ENCODE assay signal across 24 cellular contexts in the genomic region with DNA sequence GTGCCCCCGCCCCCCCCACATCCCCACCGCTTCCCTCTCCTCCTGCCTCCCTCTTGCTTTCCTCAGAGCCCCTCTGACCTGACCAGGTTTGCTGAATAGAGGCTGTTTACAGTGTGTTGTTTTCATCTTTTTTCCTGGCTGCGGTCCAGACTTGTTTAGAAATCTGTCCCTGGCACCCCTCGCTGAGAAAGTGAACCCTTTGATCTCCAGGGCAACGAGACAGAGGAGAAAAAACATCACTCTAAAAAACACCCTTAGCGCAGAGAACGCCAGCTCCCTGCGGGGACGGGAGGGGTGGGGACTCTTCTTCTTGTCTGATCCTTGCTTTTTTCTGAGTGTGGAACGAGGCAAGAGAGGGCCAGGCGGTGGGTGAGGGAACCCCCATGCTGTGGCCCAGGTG. TPM values are rescaled to one million over a fixed set of nuclear protein-coding genes. Genes with fewer than 3 reads are reported as not detected.
A peak's percentile ranks its signal among the peaks of the same experiment; 100 is the strongest.
DNase-seq lines count a peak whose midpoint lies in the region; ATAC-seq, FAIRE-seq and TF ChIP-seq lines count a peak whose summit lies in the region.
"Had no signal": no experiment of that assay in that cellular context is flagged by ENCODE, and none has a peak within 500 bp of the region (broad histone marks: within the 10 kb centered on the region; RNA-seq: fewer than 3 reads in every experiment).

No MANE protein-coding gene starts in this region.

- CTCF ChIA-PET in HepG2 (lab: Yijun Ruan, JAX; ENCODE audit: low intra/inter-chr PET ratio, low total read pairs): no interaction called here

- no TSS peak for BruUV-seq in HepG2 (replicated peaks; lab: Mats Ljungman, UMichigan)

- in situ Hi-C loops in HepG2 (cut with HindIII; ENCODE audit: extremely low pct_ligation_motif_present, low pct_unique_long_range_greater_than_20kb): no loop called here

- no peaks in the 10 kb centered on the region for H4K20me1 ChIP-seq in HepG2 (ENCODE audit: insufficient read depth, low read length)
- no peaks in the 10 kb centered on the region for H4K20me1 ChIP-seq in MM.1S (ENCODE audit: insufficient read depth, low read length)

- H3K27me3 ChIP-seq in right lobe of liver (no peaks in the 10 kb centered on the region), HepG2 (ENCODE audit: control insufficient read depth in 1 of 2, insufficient read depth in 2 of 2, low read length in 2 of 2) (no peaks in the 10 kb centered on the region), MM.1S (replicated peaks; ENCODE audit: insufficient read depth, low read length) (no peaks in the 10 kb centered on the region)

- 50% methylated on average over 11 of the region's 11 CpGs for WGBS in right lobe of liver (ENCODE audit: insufficient coverage, low coverage, low lambda C conversion rate, missing lambda C conversion rate)
- WGBS in HepG2 (ENCODE audit: low lambda C conversion rate): 89% methylated on average over 11 of the region's 11 CpGs

- H3K4me2 ChIP-seq in HepG2 (ENCODE audit: low read depth, low read length) (no peak overlapping the region), MM.1S (ENCODE audit: low read depth, low read length) (no peak overlapping the region)

- H3K27ac ChIP-seq in right lobe of liver (no peak overlapping the region), HepG2 (ENCODE audit: extremely low read length, insufficient read depth, low read length) (no peak overlapping the region), caudate nucleus (ENCODE audit: low read depth, low read length) (peak overlapping the region; percentile 44), MM.1S (ENCODE audit: low read length) (no peak overlapping the region)
- H3K27ac ChIP-seq: HL-60, RWPE1, SK-N-MC had no signal

- H3K4me1 ChIP-seq in right lobe of liver (no peaks in the 10 kb centered on the region), HepG2 (ENCODE audit: insufficient read depth, low read length) (no peaks in the 10 kb centered on the region), MM.1S (ENCODE audit: low read length) (no peaks in the 10 kb centered on the region)

- no peaks in the 10 kb centered on the region for H3K9me2 ChIP-seq in MM.1S (replicated peaks; ENCODE audit: insufficient read depth, low read length)

- H3K4me3 ChIP-seq in right lobe of liver (no peak overlapping the region), HepG2 (replicated peaks in 1 of 3; ENCODE audit: insufficient read depth in 1 of 3, low read depth in 2 of 3, low read length in 3 of 3) (no peak overlapping the region), MM.1S (ENCODE audit: low read length) (no peak overlapping the region)
- H3K4me3 ChIP-seq: SK-N-MC had no signal

- H3K79me2 ChIP-seq in HepG2 (ENCODE audit: insufficient read depth, low read length): no peaks in the 10 kb centered on the region
- H3K79me2 ChIP-seq in MM.1S (ENCODE audit: low read length): no peaks in the 10 kb centered on the region

- no peak for TF ChIP-seq POLR2A in right lobe of liver (IDR thresholded peaks at IDR 0.05)
- no peak for TF ChIP-seq POLR2A in HepG2 (IDR thresholded peaks at IDR 0.05; ENCODE audit: insufficient read depth in 1 of 2, low read depth in 2 of 2, low read length in 2 of 2)
- TF ChIP-seq POLR2A in GM18505 (IDR thresholded peaks at IDR 0.05; ENCODE audit: borderline replicate concordance, extremely low read depth, insufficient read depth, insufficient read length): no peak

- intact Hi-C loops in right lobe of liver (cut with DNase I): no loop called here
- intact Hi-C loops in HepG2 (cut with micrococcal nuclease; ENCODE audit: unreplicated experiment): no loop called here

- no peak for TF ChIP-seq CTCF in right lobe of liver (IDR thresholded peaks at IDR 0.05)
- no peak for TF ChIP-seq CTCF in HepG2 (CRISPR knock-in tag; IDR thresholded peaks at IDR 0.05)
- TF ChIP-seq CTCF in MM.1S (IDR thresholded peaks at IDR 0.05; ENCODE audit: low read length): no peak

- FAIRE-seq in HepG2 (lab: Jason Lieb, UNC): no peak
- FAIRE-seq: A204.1, D721Med, H54 had no signal

- ATAC-seq in right lobe of liver (peak in 3 of 4 donors; percentile 9 to 29 (median 13)), HepG2 (no peak), GM18505 (IDR thresholded peaks at IDR 0.05; ENCODE audit: unreplicated experiment) (no peak), HG02981 (IDR thresholded peaks at IDR 0.05; ENCODE audit: unreplicated experiment) (no peak), GM19397 (IDR thresholded peaks at IDR 0.05; ENCODE audit: unreplicated experiment) (no peak)

- H3K9ac ChIP-seq in HepG2 (ENCODE audit: insufficient read depth, low read depth, low read length) (no peak overlapping the region), MM.1S (ENCODE audit: low read length) (no peak overlapping the region)

- H3F3A ChIP-seq in MM.1S (ENCODE audit: insufficient read depth, low read length): no peaks in the 10 kb centered on the region

- DNase-seq in right lobe of liver: no peak
- no peak for DNase-seq in HepG2 (ENCODE audit: low spot score)
- peak; percentile 11 for DNase-seq in NCI-H345 treated with DMSO at 0.1 percent for 48 hours (lab: John Stamatoyannopoulos, UW; ENCODE audit: unreplicated experiment)
- DNase-seq in caudate nucleus (lab: John Stamatoyannopoulos, UW): peak in 7 of 61 donors; percentile 10 to 69 (median 16)
- no peak for DNase-seq in MM.1S
- DNase-seq: EL, GF-D8, KBM-7, NCI-H1092 treated with DMSO at 0.1 percent for 48 hours, NCI-H187, NCI-H2171, NCI-H69, SHP77 treated with DMSO at 0.1 percent for 48 hours had no signal

- H3K9me3 ChIP-seq in right lobe of liver (no peaks in the 10 kb centered on the region), HepG2 (ENCODE audit: low read length) (no peaks in the 10 kb centered on the region), MM.1S (replicated peaks; ENCODE audit: insufficient read depth, low read length) (no peaks in the 10 kb centered on the region)

- no peak for TF ChIP-seq RAD21 in HepG2 (CRISPR knock-in tag; IDR thresholded peaks at IDR 0.05)

- POLR2A ChIA-PET in HepG2 (lab: Yijun Ruan, JAX): no interaction called here

- H3K36me3 ChIP-seq in right lobe of liver: peaks cover 0 to 5% (median 2%) of the 10 kb centered on the region in 4 donors
- H3K36me3 ChIP-seq in HepG2 (replicated peaks in 1 of 2; ENCODE audit: control insufficient read depth in 1 of 2, insufficient read depth in 2 of 2, low read length in 2 of 2): peaks cover 5 to 16% of the 10 kb centered on the region in 2 experiments; a peak in 4 of 5 replicates
- no peaks in the 10 kb centered on the region for H3K36me3 ChIP-seq in MM.1S (replicated peaks; ENCODE audit: insufficient read depth, low read length)

- H2AFZ ChIP-seq in HepG2 (ENCODE audit: low read length) (no peak overlapping the region), MM.1S (ENCODE audit: low read length) (no peak overlapping the region)

- TF ChIP-seq EP300 in HepG2 (IDR thresholded peaks at IDR 0.05; ENCODE audit: low read depth in 2 of 2, low read length in 2 of 2) (no peak), HepG2 (CRISPR knock-in tag; IDR thresholded peaks at IDR 0.05; ENCODE audit: borderline replicate concordance) (no peak)

RNA-seq across cellular contexts. Expression of a gene that starts 22.4 kb away (rescaled TPM):
- total RNA-seq in right lobe of liver: 100 to 1,000 TPM; 208 to 722 (median 309) TPM
- not detected in 2 replicates for total RNA-seq in HepG2 (2016; rRNA removed; fragmentation: Illumina TruSeq; extraction: Trizol)
- not detected in 2 replicates for total RNA-seq in HepG2 (2016; cell fraction: cytosol; rRNA removed; fragmentation: Illumina TruSeq; extraction: Trizol; ENCODE audit: low read depth)
- total RNA-seq in HepG2 (2016; cell fraction: insoluble cytoplasmic fraction; rRNA removed; fragmentation: Illumina TruSeq; extraction: Trizol): not detected in 2 replicates
- total RNA-seq in HepG2 (2016; cell fraction: membrane; rRNA removed; fragmentation: Illumina TruSeq; extraction: Trizol): not detected in 2 replicates
- total RNA-seq in HepG2 (2016; cell fraction: nucleus; rRNA removed; fragmentation: Illumina TruSeq; extraction: Trizol): not detected in 2 replicates
- polyA plus RNA-seq in HepG2 (2011; rRNA removed): not detected in 2 replicates
- polyA plus RNA-seq in HepG2 (2011; cell fraction: cytosol; rRNA removed): not detected in 2 replicates
- not detected in 2 replicates for polyA plus RNA-seq in HepG2 (2011; cell fraction: nucleus; rRNA removed)
- not detected in 2 replicates for polyA plus RNA-seq in HepG2 (2012)
- not detected in 2 replicates for polyA plus RNA-seq in HepG2 (2016; cell fraction: cytosol; fragmentation: Illumina TruSeq; extraction: Trizol; ENCODE audit: low read depth)
- not detected in 2 replicates for polyA plus RNA-seq in HepG2 (2016; cell fraction: insoluble cytoplasmic fraction; fragmentation: Illumina TruSeq; extraction: Trizol; ENCODE audit: low read depth)
- polyA plus RNA-seq in HepG2 (2016; cell fraction: membrane; fragmentation: Illumina TruSeq; extraction: Trizol; ENCODE audit: low read depth): not detected in 2 replicates
- not detected in 2 replicates for polyA plus RNA-seq in HepG2 (2016; cell fraction: nucleus; fragmentation: Illumina TruSeq; extraction: Trizol; ENCODE audit: insufficient read depth, low read depth)
- not detected in 2 replicates for polyA minus RNA-seq in HepG2 (2011; rRNA and poly(A)+ RNA removed; ENCODE audit: low replicate concordance)
- not detected in 2 replicates for polyA minus RNA-seq in HepG2 (2011; cell fraction: cytosol; rRNA and poly(A)+ RNA removed)
- not detected in 2 replicates for polyA minus RNA-seq in HepG2 (2011; cell fraction: nucleus; rRNA and poly(A)+ RNA removed)
- total RNA-seq: B cell, HT-29 had no signal

RNA-seq across cellular contexts. Expression of a gene that starts 22.9 kb away (rescaled TPM):
- total RNA-seq in right lobe of liver (10 to 100 TPM; 18.4 to 34.1 (median 28.8) TPM), HepG2 (2016; rRNA removed; fragmentation: Illumina TruSeq; extraction: Trizol) (5.5 and 8.5 TPM in 2 replicates)
- 0.81 and 0.88 TPM in 2 replicates for total RNA-seq in HepG2 (2016; cell fraction: cytosol; rRNA removed; fragmentation: Illumina TruSeq; extraction: Trizol; ENCODE audit: low read depth)
- total RNA-seq in HepG2 (2016; cell fraction: insoluble cytoplasmic fraction; rRNA removed; fragmentation: Illumina TruSeq; extraction: Trizol): 7.0 and 7.8 TPM in 2 replicates
- total RNA-seq in HepG2 (2016; cell fraction: membrane; rRNA removed; fragmentation: Illumina TruSeq; extraction: Trizol): 2.5 and 3.2 TPM in 2 replicates
- 15.0 and 17.9 TPM in 2 replicates for total RNA-seq in HepG2 (2016; cell fraction: nucleus; rRNA removed; fragmentation: Illumina TruSeq; extraction: Trizol)
- 6.7 and 9.2 TPM in 2 replicates for polyA plus RNA-seq in HepG2 (2011; rRNA removed)
- 8.0 and 9.7 TPM in 2 replicates for polyA plus RNA-seq in HepG2 (2011; cell fraction: cytosol; rRNA removed)
- polyA plus RNA-seq in HepG2 (2011; cell fraction: nucleus; rRNA removed): 11.1 and 13.1 TPM in 2 replicates
- 10.7 and 11.6 TPM in 2 replicates for polyA plus RNA-seq in HepG2 (2012)
- polyA plus RNA-seq in HepG2 (2016; cell fraction: cytosol; fragmentation: Illumina TruSeq; extraction: Trizol; ENCODE audit: low read depth): 1.7 and 1.8 TPM in 2 replicates
- 7.6 and 10.5 TPM in 2 replicates for polyA plus RNA-seq in HepG2 (2016; cell fraction: insoluble cytoplasmic fraction; fragmentation: Illumina TruSeq; extraction: Trizol; ENCODE audit: low read depth)
- polyA plus RNA-seq in HepG2 (2016; cell fraction: membrane; fragmentation: Illumina TruSeq; extraction: Trizol; ENCODE audit: low read depth): 2.6 and 3.9 TPM in 2 replicates
- 33.1 and 37.0 TPM in 2 replicates for polyA plus RNA-seq in HepG2 (2016; cell fraction: nucleus; fragmentation: Illumina TruSeq; extraction: Trizol; ENCODE audit: insufficient read depth, low read depth)
- polyA minus RNA-seq in HepG2 (2011; rRNA and poly(A)+ RNA removed; ENCODE audit: low replicate concordance): 12.2 and 26.0 TPM in 2 replicates
- polyA minus RNA-seq in HepG2 (2011; cell fraction: cytosol; rRNA and poly(A)+ RNA removed): 14.8 and 15.8 TPM in 2 replicates
- polyA minus RNA-seq in HepG2 (2011; cell fraction: nucleus; rRNA and poly(A)+ RNA removed): 5.7 and 7.3 TPM in 2 replicates

RNA-seq across cellular contexts. Expression of a gene that starts 40.9 kb away (rescaled TPM):
- total RNA-seq in right lobe of liver: 10 to 100 TPM; 25.5 to 85.7 (median 32.3) TPM
- 1.2 and 1.3 TPM in 2 replicates for total RNA-seq in HepG2 (2016; rRNA removed; fragmentation: Illumina TruSeq; extraction: Trizol)
- total RNA-seq in HepG2 (2016; cell fraction: cytosol; rRNA removed; fragmentation: Illumina TruSeq; extraction: Trizol; ENCODE audit: low read depth): 0.79 and 1.7 TPM in 2 replicates
- 1.2 and 1.7 TPM in 2 replicates for total RNA-seq in HepG2 (2016; cell fraction: insoluble cytoplasmic fraction; rRNA removed; fragmentation: Illumina TruSeq; extraction: Trizol)
- 1.1 and 2.0 TPM in 2 replicates for total RNA-seq in HepG2 (2016; cell fraction: membrane; rRNA removed; fragmentation: Illumina TruSeq; extraction: Trizol)
- total RNA-seq in HepG2 (2016; cell fraction: nucleus; rRNA removed; fragmentation: Illumina TruSeq; extraction: Trizol): 1.4 and 2.0 TPM in 2 replicates
- polyA plus RNA-seq in HepG2 (2011; rRNA removed): 1.7 and 2.9 TPM in 2 replicates
- polyA plus RNA-seq in HepG2 (2011; cell fraction: cytosol; rRNA removed): 1.9 and 3.2 TPM in 2 replicates
- polyA plus RNA-seq in HepG2 (2011; cell fraction: nucleus; rRNA removed): 1.6 and 2.0 TPM in 2 replicates
- polyA plus RNA-seq in HepG2 (2012): 0.92 and 1.3 TPM in 2 replicates
- polyA plus RNA-seq in HepG2 (2016; cell fraction: cytosol; fragmentation: Illumina TruSeq; extraction: Trizol; ENCODE audit: low read depth): 1.1 and 1.5 TPM in 2 replicates
- polyA plus RNA-seq in HepG2 (2016; cell fraction: insoluble cytoplasmic fraction; fragmentation: Illumina TruSeq; extraction: Trizol; ENCODE audit: low read depth): 2.4 and 3.5 TPM in 2 replicates
- polyA plus RNA-seq in HepG2 (2016; cell fraction: membrane; fragmentation: Illumina TruSeq; extraction: Trizol; ENCODE audit: low read depth): 0.64 and 0.90 TPM in 2 replicates
- polyA plus RNA-seq in HepG2 (2016; cell fraction: nucleus; fragmentation: Illumina TruSeq; extraction: Trizol; ENCODE audit: insufficient read depth, low read depth): 1.9 and 2.9 TPM in 2 replicates
- polyA minus RNA-seq in HepG2 (2011; rRNA and poly(A)+ RNA removed; ENCODE audit: low replicate concordance): 1.1 and 6.5 TPM in 2 replicates
- 0.99 and 1.4 TPM in 2 replicates for polyA minus RNA-seq in HepG2 (2011; cell fraction: cytosol; rRNA and poly(A)+ RNA removed)
- 1.5 TPM in 2 replicates for polyA minus RNA-seq in HepG2 (2011; cell fraction: nucleus; rRNA and poly(A)+ RNA removed)

RNA-seq across cellular contexts. Expression of a gene that starts 46.3 kb away (rescaled TPM):
- total RNA-seq in right lobe of liver (10 to 100 TPM; 12.6 to 32.7 (median 21.5) TPM), HepG2 (2016; rRNA removed; fragmentation: Illumina TruSeq; extraction: Trizol) (3.3 and 6.8 TPM in 2 replicates)
- total RNA-seq in HepG2 (2016; cell fraction: cytosol; rRNA removed; fragmentation: Illumina TruSeq; extraction: Trizol; ENCODE audit: low read depth): 1.4 and 1.8 TPM in 2 replicates
- 3.2 and 8.2 TPM in 2 replicates for total RNA-seq in HepG2 (2016; cell fraction: insoluble cytoplasmic fraction; rRNA removed; fragmentation: Illumina TruSeq; extraction: Trizol)
- total RNA-seq in HepG2 (2016; cell fraction: membrane; rRNA removed; fragmentation: Illumina TruSeq; extraction: Trizol): 3.1 TPM in 2 replicates
- total RNA-seq in HepG2 (2016; cell fraction: nucleus; rRNA removed; fragmentation: Illumina TruSeq; extraction: Trizol): 8.8 and 10.7 TPM in 2 replicates
- 8.0 and 10.8 TPM in 2 replicates for polyA plus RNA-seq in HepG2 (2011; rRNA removed)
- 6.6 and 7.8 TPM in 2 replicates for polyA plus RNA-seq in HepG2 (2011; cell fraction: cytosol; rRNA removed)
- 20.3 and 24.2 TPM in 2 replicates for polyA plus RNA-seq in HepG2 (2011; cell fraction: nucleus; rRNA removed)
- 3.0 and 3.5 TPM in 2 replicates for polyA plus RNA-seq in HepG2 (2012)
- 0.63 and 0.74 TPM in 2 replicates for polyA plus RNA-seq in HepG2 (2016; cell fraction: cytosol; fragmentation: Illumina TruSeq; extraction: Trizol; ENCODE audit: low read depth)
- 3.0 and 3.7 TPM in 2 replicates for polyA plus RNA-seq in HepG2 (2016; cell fraction: insoluble cytoplasmic fraction; fragmentation: Illumina TruSeq; extraction: Trizol; ENCODE audit: low read depth)
- polyA plus RNA-seq in HepG2 (2016; cell fraction: membrane; fragmentation: Illumina TruSeq; extraction: Trizol; ENCODE audit: low read depth): 1.5 and 2.2 TPM in 2 replicates
- 19.5 and 22.7 TPM in 2 replicates for polyA plus RNA-seq in HepG2 (2016; cell fraction: nucleus; fragmentation: Illumina TruSeq; extraction: Trizol; ENCODE audit: insufficient read depth, low read depth)
- polyA minus RNA-seq in HepG2 (2011; rRNA and poly(A)+ RNA removed; ENCODE audit: low replicate concordance): 25.8 and 85.0 TPM in 2 replicates
- polyA minus RNA-seq in HepG2 (2011; cell fraction: cytosol; rRNA and poly(A)+ RNA removed): 5.1 and 6.3 TPM in 2 replicates
- 6.6 and 7.5 TPM in 2 replicates for polyA minus RNA-seq in HepG2 (2011; cell fraction: nucleus; rRNA and poly(A)+ RNA removed)

Comparison
In these comparisons a context has a peak if more than half of its experiments do, and no peak if none do; other contexts are left out.
1. ATAC-seq: peak in right lobe of liver (3 of 4); none in HepG2 (single experiment), GM18505 (single experiment), HG02981 (single experiment) and GM19397 (single experiment).
2. RNA of a gene that starts 22.4 kb away (total RNA-seq): 208 to 722 TPM in right lobe of liver; not detected in HepG2; every median in the first group is over 100 times any median in the second.
3. RNA of a gene that starts 40.9 kb away (total RNA-seq): 25.5 to 85.7 TPM in right lobe of liver; 0.79 to 2.0 TPM in HepG2; every median in the first group is over 4 times any median in the second.